19 cellular contexts compared by ENCODE assay signal in genomic region chr2:72113847-72114692, GRCh38. TPM values are rescaled to one million over a fixed set of nuclear protein-coding genes. Genes with fewer than 3 reads are reported as not detected.
A peak's percentile ranks its signal among the peaks of the same experiment; 100 is the strongest.
DNase-seq lines count a peak whose midpoint lies in the region; ATAC-seq and TF ChIP-seq lines count a peak whose summit lies in the region.
"Had no signal": no experiment of that assay in that cellular context is flagged by ENCODE, and none has a peak within 500 bp of the region (broad histone marks: within the 10 kb centered on the region; RNA-seq: fewer than 3 reads in every experiment).

No MANE protein-coding gene starts in this region.

- H3K79me2 ChIP-seq in trophoblast cell (ENCODE audit: control insufficient read depth, insufficient read depth, low read length, poor library complexity) = no peaks in the 10 kb centered on the region

- no peak for DNase-seq in SJCRH30
- peak; percentile 35 for DNase-seq in left lobe of liver (ENCODE audit: low spot score)
- DNase-seq in trophoblast cell = no peak
- DNase-seq in foreskin melanocyte = no peak
- no peak for DNase-seq in transverse colon
- DNase-seq: Calu3; CD8-positive, alpha-beta T cell; DMS53; EL; KG1; NCI-H1417 treated with DMSO at 0.1 percent for 48 hours; NCI-H1930; NCI-H226; NCI-H524 treated with DMSO at 0.1 percent for 48 hours had no signal

- H2AK5ac ChIP-seq in trophoblast cell (ENCODE audit: low read length) = peak overlapping the region; percentile 13

- H3K9me3 ChIP-seq in BLaER1 (peaks cover 33% of the 10 kb centered on the region), SJCRH30 (replicated peaks) (no peaks in the 10 kb centered on the region), trophoblast cell (ENCODE audit: insufficient read depth, low read depth, low read length) (peaks cover 2% of the 10 kb centered on the region), transverse colon (no peaks in the 10 kb centered on the region)
- H3K9me3 ChIP-seq: SJSA1 had no signal

- H2AFZ ChIP-seq in trophoblast cell (ENCODE audit: insufficient read depth, low read length, poor library complexity) = no peak overlapping the region

- intact Hi-C loops in transverse colon (cut with DNase I; ENCODE audit: low total_unique reads) = no loop called here

- in situ Hi-C loops in transverse colon (cut with MboI; ENCODE audit: low pct_ligation_motif_present in 1 of 4, low pct_unique_long_range_greater_than_20kb in 1 of 4, low sequenced_read_pairs in 3 of 4) = no loop called here

- H2BK12ac ChIP-seq in trophoblast cell (ENCODE audit: low read length) = peak overlapping the region; percentile 27

- no peak overlapping the region for H4K8ac ChIP-seq in trophoblast cell (ENCODE audit: low read depth, low read length)

- H3K27ac ChIP-seq in BLaER1 (no peak overlapping the region), SJCRH30 (peak overlapping the region; percentile 38), trophoblast cell (ENCODE audit: low read depth, low read length) (no peak overlapping the region), transverse colon (no peak overlapping the region)

- peak overlapping the region; percentile 10 for H2BK120ac ChIP-seq in trophoblast cell (ENCODE audit: insufficient read depth, low read length, poor library complexity)

- TF ChIP-seq EP300 in transverse colon (IDR thresholded peaks at IDR 0.05; ENCODE audit: low read depth) = no peak

- ATAC-seq in left lobe of liver = no peak
- ATAC-seq in GM18519 (IDR thresholded peaks at IDR 0.05; ENCODE audit: low FRiP score, unreplicated experiment) = no peak
- no peak for ATAC-seq in GM19351 (IDR thresholded peaks at IDR 0.05; ENCODE audit: unreplicated experiment)
- ATAC-seq: CD8-positive, alpha-beta T cell had no signal

- no peak overlapping the region for H3K9ac ChIP-seq in BLaER1
- no peak overlapping the region for H3K9ac ChIP-seq in trophoblast cell (ENCODE audit: low read length)
- H3K9ac ChIP-seq: BLaER1 treated with 17β-estradiol and CSF1 and Interleukin-3, amounts not matched to agents 10 nM and 100 nM had no signal

- H3K36me3 ChIP-seq in BLaER1 (no peaks in the 10 kb centered on the region), SJCRH30 (no peaks in the 10 kb centered on the region), trophoblast cell (ENCODE audit: control insufficient read depth in 1 of 2, insufficient read depth in 2 of 2, low read length in 2 of 2) (no peaks in the 10 kb centered on the region), transverse colon (no peaks in the 10 kb centered on the region)
- H3K36me3 ChIP-seq: BLaER1 treated with 17β-estradiol and CSF1 and Interleukin-3, amounts not matched to agents 10 nM and 100 nM; SJSA1 had no signal

- no peak overlapping the region for H3K4ac ChIP-seq in trophoblast cell (ENCODE audit: low read depth, low read length)

- H3K4me1 ChIP-seq in BLaER1 (peaks cover 27% of the 10 kb centered on the region), SJCRH30 (peaks cover 36% of the 10 kb centered on the region), trophoblast cell (ENCODE audit: control insufficient read depth in 1 of 2, insufficient read depth in 2 of 2, low read length in 2 of 2) (peaks cover 21 to 25% of the 10 kb centered on the region in 2 experiments), transverse colon (no peaks in the 10 kb centered on the region)

- WGBS in trophoblast cell (ENCODE audit: extremely low coverage, insufficient coverage, insufficient read length) = no CpG with 5 or more reads among the region's 15 CpGs
- 84 to 100% methylated on average over 3 to 12 of the region's 15 CpGs for WGBS in transverse colon (ENCODE audit: low coverage in 1 of 2), 2 donors

- no peak overlapping the region for H3K18ac ChIP-seq in trophoblast cell (ENCODE audit: low read length)

- H3K4me3 ChIP-seq in BLaER1 = no peak overlapping the region
- no peak overlapping the region for H3K4me3 ChIP-seq in SJCRH30
- no peak overlapping the region for H3K4me3 ChIP-seq in trophoblast cell (ENCODE audit: low read depth, low read length)
- H3K4me3 ChIP-seq in transverse colon = no peak overlapping the region
- H3K4me3 ChIP-seq: BLaER1 treated with 17β-estradiol and CSF1 and Interleukin-3, amounts not matched to agents 10 nM and 100 nM; SJSA1 had no signal

- H3K4me2 ChIP-seq in BLaER1 (peak overlapping the region; percentile 67; the same call in 1 of the 2 replicates), trophoblast cell (ENCODE audit: low read length) (no peak overlapping the region)

- H3K27me3 ChIP-seq in BLaER1 = no peaks in the 10 kb centered on the region
- H3K27me3 ChIP-seq in SJCRH30 = no peaks in the 10 kb centered on the region
- no peaks in the 10 kb centered on the region for H3K27me3 ChIP-seq in trophoblast cell (ENCODE audit: insufficient read depth, low read length)
- no peaks in the 10 kb centered on the region for H3K27me3 ChIP-seq in transverse colon
- H3K27me3 ChIP-seq: BLaER1 treated with 17β-estradiol and CSF1 and Interleukin-3, amounts not matched to agents 10 nM and 100 nM; SJSA1 had no signal

- no peak overlapping the region for H4K12ac ChIP-seq in trophoblast cell (ENCODE audit: low read depth, low read length)

- peak overlapping the region; percentile 7 for H3K14ac ChIP-seq in trophoblast cell (ENCODE audit: low read length)

- no peak for TF ChIP-seq CTCF in transverse colon (IDR thresholded peaks at IDR 0.05)

- H3K23ac ChIP-seq in trophoblast cell (ENCODE audit: low read length) = no peak overlapping the region

- H4K91ac ChIP-seq in trophoblast cell (ENCODE audit: low read depth, low read length) = peak overlapping the region; percentile 34

- peaks cover 11% of the 10 kb centered on the region for H3K79me1 ChIP-seq in trophoblast cell (ENCODE audit: low read length)

- H2BK5ac ChIP-seq in trophoblast cell (ENCODE audit: low read depth, low read length, poor library complexity) = no peak overlapping the region

- TF ChIP-seq POLR2A in transverse colon (IDR thresholded peaks at IDR 0.05) = no peak

- no peaks in the 10 kb centered on the region for H4K20me1 ChIP-seq in BLaER1
- H4K20me1 ChIP-seq: BLaER1 treated with 17β-estradiol and CSF1 and Interleukin-3, amounts not matched to agents 10 nM and 100 nM had no signal

RNA-seq across cellular contexts. Expression of gene CYP26B1, which starts 33.6 kb away (rescaled TPM):
- total RNA-seq in SJCRH30 (2014; rRNA removed; shearing (Covaris generic)) = 9.7 and 11.3 TPM in 2 replicates
- total RNA-seq in left lobe of liver (4.4 TPM), transverse colon (1 to 10 TPM in 3 of 4 donors, not detected in 1; 1.5 to 5.2 (median 2.4) TPM)
- polyA plus RNA-seq in trophoblast cell (2013) = 5.7 and 5.9 TPM in 2 replicates
- total RNA-seq: CD8-positive, alpha-beta T cell had no signal
